ENCODE assay signal across 16 cellular contexts in the genomic region with DNA sequence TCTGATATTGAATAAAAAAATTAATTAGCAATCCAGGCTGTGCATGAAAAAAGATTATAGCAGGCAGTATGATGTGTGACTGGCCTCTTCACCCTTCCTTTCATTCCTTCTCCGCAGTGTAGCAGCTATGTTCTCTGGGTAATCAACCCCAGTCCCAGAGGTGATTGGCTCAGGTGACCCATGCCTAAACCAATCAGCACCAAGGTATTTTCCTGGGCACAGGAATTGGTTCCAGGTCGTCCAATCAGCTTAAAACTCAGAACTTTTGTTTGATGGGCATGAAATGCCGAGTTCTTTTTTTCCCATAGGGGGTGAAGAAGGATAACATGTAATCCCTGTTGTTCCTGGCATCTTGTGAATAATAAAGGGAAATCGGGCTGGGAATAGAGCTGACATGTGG. TPM values are rescaled to one million over a fixed set of nuclear protein-coding genes. Genes with fewer than 3 reads are reported as not detected.
DNase-seq lines count a peak whose midpoint lies in the region; ATAC-seq and TF ChIP-seq lines count a peak whose summit lies in the region.
"Had no signal": no experiment of that assay in that cellular context is flagged by ENCODE, and none has a peak within 500 bp of the region (broad histone marks: within the 10 kb centered on the region; RNA-seq: fewer than 3 reads in every experiment).

No MANE protein-coding gene starts in this region.

- H3K9me2 ChIP-seq in SK-N-SH, result no peaks in the 10 kb centered on the region

- no peak overlapping the region for H3K9ac ChIP-seq in SK-N-SH

- no peak for TF ChIP-seq EP300 in SK-N-SH (IDR thresholded peaks at IDR 0.05; ENCODE audit: borderline replicate concordance in 1 of 2, low read depth in 1 of 2, low read length in 1 of 2)

- no peaks in the 10 kb centered on the region for H4K20me1 ChIP-seq in SK-N-SH (ENCODE audit: insufficient read depth)

- no peak overlapping the region for H2AFZ ChIP-seq in SK-N-SH (ENCODE audit: low read depth)

- TF ChIP-seq RAD21 in SK-N-SH (IDR thresholded peaks at IDR 0.05; ENCODE audit: low read length), result no peak

- 0 out of 2 replicates have a peak, but pooled peaks cover 5% of the 10 kb centered on the region for H3K4me1 Mint-ChIP-seq in WTC11
- no peaks in the 10 kb centered on the region for H3K4me1 Mint-ChIP-seq in activated T-helper 17 cell treated with anti-CD3 and anti-CD28 coated beads, Interleukin-2, amount 50 U/mL, for 72 hours
- H3K4me1 Mint-ChIP-seq: CD14-positive monocyte had no signal

- peaks cover 0 to 7% of the 10 kb centered on the region in 2 experiments; a peak in 2 of 4 replicates for H3K4me1 ChIP-seq in SK-N-SH (ENCODE audit: control insufficient read depth in 1 of 2, insufficient read depth in 2 of 2, low read depth in 1 of 2, low read length in 1 of 2)
- peaks cover 53% of the 10 kb centered on the region for H3K4me1 ChIP-seq in foreskin keratinocyte
- H3K4me1 ChIP-seq in testis, result no peaks in the 10 kb centered on the region
- H3K4me1 ChIP-seq: HAP-1 had no signal

- DNase-seq in SK-N-SH, result peak; percentile 24
- DNase-seq in WTC11 (ENCODE audit: low spot score), result no peak
- DNase-seq in foreskin keratinocyte, result no peak
- DNase-seq in testis, result peak; percentile 56
- DNase-seq in DMS 273 (lab: John Stamatoyannopoulos, UW; ENCODE audit: unreplicated experiment), result no peak
- DNase-seq in middle frontal gyrus (ENCODE audit: extremely low spot score, low spot score), result no peak
- DNase-seq: CD8-positive, alpha-beta T cell; COR-L47; DND-41; GF-D8 had no signal

- no peak overlapping the region for H3K27ac Mint-ChIP-seq in WTC11
- H3K27ac Mint-ChIP-seq in activated T-helper 17 cell treated with anti-CD3 and anti-CD28 coated beads, Interleukin-2, amount 50 U/mL, for 72 hours, result no peak overlapping the region
- H3K27ac Mint-ChIP-seq: CD14-positive monocyte; CD8-positive, alpha-beta T cell had no signal

- TF ChIP-seq CTCF in SK-N-SH (IDR thresholded peaks at IDR 0.05) (no peak), WTC11 (IDR thresholded peaks at IDR 0.05) (no peak), foreskin keratinocyte (conservative IDR thresholded peaks at IDR 0.05) (no peak), testis (IDR thresholded peaks at IDR 0.05) (no peak)

- H3K36me3 ChIP-seq in SK-N-SH (replicated peaks in 1 of 2; ENCODE audit: control insufficient read depth in 1 of 2, insufficient read depth in 2 of 2, low read length in 1 of 2) (no peaks in the 10 kb centered on the region), testis (ENCODE audit: low read depth, missing control alignments) (no peaks in the 10 kb centered on the region)
- H3K36me3 ChIP-seq: HAP-1 had no signal

- H3K4me3 ChIP-seq in SK-N-SH (ENCODE audit: low read depth in 2 of 2, low read length in 1 of 2) (no peak overlapping the region), testis (no peak overlapping the region)
- H3K4me3 ChIP-seq: HAP-1 had no signal

- POLR2A ChIA-PET in SK-N-SH (lab: Yijun Ruan, JAX) (no interaction called here), WTC11 (lab: Charles Lee) (interaction anchor here (1.0 kb wide), 1 partner anchor 32 kb away, joined by 3 read pairs; no protein-coding TSS in a partner anchor)

- H3K4me3 Mint-ChIP-seq in WTC11, result no peak overlapping the region
- H3K4me3 Mint-ChIP-seq in activated T-helper 17 cell treated with anti-CD3 and anti-CD28 coated beads, Interleukin-2, amount 50 U/mL, for 72 hours, result no peak overlapping the region
- H3K4me3 Mint-ChIP-seq: CD14-positive monocyte; CD8-positive, alpha-beta T cell had no signal

- peaks cover 21% of the 10 kb centered on the region for H3F3A ChIP-seq in SK-N-SH (replicated peaks; ENCODE audit: insufficient read depth)

- peaks cover 9% of the 10 kb centered on the region for H3K9me3 Mint-ChIP-seq in WTC11
- no peaks in the 10 kb centered on the region for H3K9me3 Mint-ChIP-seq in activated T-helper 17 cell treated with anti-CD3 and anti-CD28 coated beads, Interleukin-2, amount 50 U/mL, for 72 hours
- H3K9me3 Mint-ChIP-seq: CD8-positive, alpha-beta T cell had no signal

- intact Hi-C loops in testis (cut with DNase I; ENCODE audit: low total_unique reads), result no loop called here

- TF ChIP-seq POLR2A in testis (IDR thresholded peaks at IDR 0.05), result no peak

- H3K9me3 ChIP-seq in SK-N-SH, result no peaks in the 10 kb centered on the region
- H3K9me3 ChIP-seq in testis, result no peaks in the 10 kb centered on the region
- H3K9me3 ChIP-seq: HAP-1 had no signal

- 23% methylated on average over 4 of the region's 4 CpGs for WGBS in SK-N-SH (ENCODE audit: low lambda C conversion rate)
- WGBS in testis, 2 donors, result 62 to 70% methylated on average over 4 of the region's 4 CpGs

- peaks cover 37% of the 10 kb centered on the region for H3K27me3 ChIP-seq in SK-N-SH (ENCODE audit: insufficient read depth)
- no peaks in the 10 kb centered on the region for H3K27me3 ChIP-seq in foreskin keratinocyte
- no peaks in the 10 kb centered on the region for H3K27me3 ChIP-seq in testis

- no peaks in the 10 kb centered on the region for H3K36me3 Mint-ChIP-seq in WTC11
- no peaks in the 10 kb centered on the region for H3K36me3 Mint-ChIP-seq in activated T-helper 17 cell treated with anti-CD3 and anti-CD28 coated beads, Interleukin-2, amount 50 U/mL, for 72 hours (ENCODE audit: low read depth)
- H3K36me3 Mint-ChIP-seq: CD14-positive monocyte; CD8-positive, alpha-beta T cell had no signal

- peaks cover 27% of the 10 kb centered on the region for H3K27me3 Mint-ChIP-seq in WTC11 (ENCODE audit: low read depth)
- peaks cover 33% of the 10 kb centered on the region for H3K27me3 Mint-ChIP-seq in activated T-helper 17 cell treated with anti-CD3 and anti-CD28 coated beads, Interleukin-2, amount 50 U/mL, for 72 hours

- no peaks in the 10 kb centered on the region for H3K79me2 ChIP-seq in SK-N-SH (ENCODE audit: insufficient read depth)

- CTCF ChIA-PET in SK-N-SH (lab: Yijun Ruan, JAX), result interaction anchor here (1.7 kb wide), 2 partner anchors 42 kb away, joined by 6 read pairs; no protein-coding TSS in a partner anchor
- CTCF ChIA-PET in WTC11 (lab: Charles Lee), result interaction anchor here (1.0 kb wide), 1 partner anchor 47 kb away, joined by 3 read pairs; no protein-coding TSS in a partner anchor

- ATAC-seq in SK-N-SH treated with all-trans-retinoic acid at 6 μM for 48 hours (no peak), WTC11 (peak; percentile 66), foreskin keratinocyte (no peak)
- no peak for ATAC-seq in activated T-helper 17 cell treated with anti-CD3 and anti-CD28 coated beads, Interleukin-2, amount 50 U/mL, for 72 hours (replicated peaks)
- ATAC-seq: CD8-positive, alpha-beta T cell had no signal

- H3K27ac ChIP-seq in SK-N-SH (ENCODE audit: low read depth in 2 of 2, low read length in 1 of 2), result no peak overlapping the region
- peak overlapping the region; percentile 14 for H3K27ac ChIP-seq in foreskin keratinocyte
- no peak overlapping the region for H3K27ac ChIP-seq in testis
- H3K27ac ChIP-seq: 22Rv1, HL-60 had no signal

- H3K4me2 ChIP-seq in SK-N-SH, result no peak overlapping the region

TF ChIP-seq in SK-N-SH, 30 proteins besides CTCF, POLR2A, EP300 and RAD21 (continues in another document):
- TF ChIP-seq, protein P1, sequence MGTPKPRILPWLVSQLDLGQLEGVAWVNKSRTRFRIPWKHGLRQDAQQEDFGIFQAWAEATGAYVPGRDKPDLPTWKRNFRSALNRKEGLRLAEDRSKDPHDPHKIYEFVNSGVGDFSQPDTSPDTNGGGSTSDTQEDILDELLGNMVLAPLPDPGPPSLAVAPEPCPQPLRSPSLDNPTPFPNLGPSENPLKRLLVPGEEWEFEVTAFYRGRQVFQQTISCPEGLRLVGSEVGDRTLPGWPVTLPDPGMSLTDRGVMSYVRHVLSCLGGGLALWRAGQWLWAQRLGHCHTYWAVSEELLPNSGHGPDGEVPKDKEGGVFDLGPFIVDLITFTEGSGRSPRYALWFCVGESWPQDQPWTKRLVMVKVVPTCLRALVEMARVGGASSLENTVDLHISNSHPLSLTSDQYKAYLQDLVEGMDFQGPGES (IDR thresholded peaks at IDR 0.05; ENCODE audit: low read depth, low read length), result no peak
- TF ChIP-seq FOSL2 (IDR thresholded peaks at IDR 0.05; ENCODE audit: borderline replicate concordance, low read depth) (no peak), GABPA (IDR thresholded peaks at IDR 0.05; ENCODE audit: low read depth) (no peak)

TF ChIP-seq in SK-N-SH treated with all-trans-retinoic acid at 6 μM for 48 hours, 23 proteins besides CTCF, POLR2A, EP300 and RAD21 (continues in another document):
- TF ChIP-seq, protein P2, sequence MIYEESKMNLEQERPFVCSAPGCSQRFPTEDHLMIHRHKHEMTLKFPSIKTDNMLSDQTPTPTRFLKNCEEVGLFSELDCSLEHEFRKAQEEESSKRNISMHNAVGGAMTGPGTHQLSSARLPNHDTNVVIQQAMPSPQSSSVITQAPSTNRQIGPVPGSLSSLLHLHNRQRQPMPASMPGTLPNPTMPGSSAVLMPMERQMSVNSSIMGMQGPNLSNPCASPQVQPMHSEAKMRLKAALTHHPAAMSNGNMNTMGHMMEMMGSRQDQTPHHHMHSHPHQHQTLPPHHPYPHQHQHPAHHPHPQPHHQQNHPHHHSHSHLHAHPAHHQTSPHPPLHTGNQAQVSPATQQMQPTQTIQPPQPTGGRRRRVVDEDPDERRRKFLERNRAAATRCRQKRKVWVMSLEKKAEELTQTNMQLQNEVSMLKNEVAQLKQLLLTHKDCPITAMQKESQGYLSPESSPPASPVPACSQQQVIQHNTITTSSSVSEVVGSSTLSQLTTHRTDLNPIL (CRISPR knock-in tag; IDR thresholded peaks at IDR 0.05; ENCODE audit: low read depth), result no peak
- TF ChIP-seq TOX (CRISPR knock-in tag; IDR thresholded peaks at IDR 0.05; ENCODE audit: borderline replicate concordance), result no peak

TF ChIP-seq in WTC11, 78 proteins besides CTCF, POLR2A, EP300 and RAD21:
- peak; percentile 17; the same call in 1 of the 2 replicates for TF ChIP-seq NFYB (CRISPR knock-in tag; conservative IDR thresholded peaks at IDR 0.05; ENCODE audit: low read depth)
- no peak for TF ChIP-seq ZNF396 (CRISPR knock-in tag; IDR thresholded peaks at IDR 0.05; ENCODE audit: borderline replicate concordance)
TF ChIP-seq in WTC11: peak in this region for 1.

RNA-seq across cellular contexts. Expression of a gene that starts 5.8 kb away (rescaled TPM):
- polyA plus RNA-seq in SK-N-SH (2012; rRNA removed), result not detected in 2 replicates
- not detected in 2 replicates for polyA plus RNA-seq in SK-N-SH (2012; cell fraction: cytosol; rRNA removed)
- polyA plus RNA-seq in SK-N-SH (2012; cell fraction: nucleus; rRNA removed), result not detected in 2 replicates
- total RNA-seq in WTC11 (2021), result 0.11 TPM in 1 of 3 replicates, not detected in the others
- total RNA-seq in foreskin keratinocyte, result 140 and 167 TPM in 2 replicates
- polyA plus RNA-seq in foreskin keratinocyte, result 44.4 and 45.4 TPM in 2 replicates
- 10 to 100 TPM; 26.2 to 32.7 TPM for total RNA-seq in testis
- 75.4 TPM for polyA plus RNA-seq in testis (ENCODE audit: insufficient read depth, low read depth, low replicate concordance)
- not detected for total RNA-seq in activated T-helper 17 cell treated with anti-CD3 and anti-CD28 coated beads, Interleukin-2, amount 50 U/mL, for 72 hours
- total RNA-seq: CD8-positive, alpha-beta T cell had no signal
- polyA plus RNA-seq: CD14-positive monocyte had no signal

Comparison
In these comparisons a context has a peak if more than half of its experiments do, and no peak if none do; other contexts are left out.
1. DNase-seq: peak in SK-N-SH (single experiment) and testis (single experiment); none in WTC11 (single experiment), foreskin keratinocyte (0 of 2), DMS 273 (single experiment) and middle frontal gyrus (single experiment).
2. RNA of a gene that starts 5.8 kb away (total RNA-seq): 140 to 167 TPM in foreskin keratinocyte and 26.2 to 32.7 TPM in testis; 0.11 TPM in WTC11 and not detected in activated T-helper 17 cell treated with anti-CD3 and anti-CD28 coated beads, Interleukin-2, amount 50 U/mL, for 72 hours; every median in the first group is over 10 times any median in the second.